Comparison of ENCODE assay signal across 15 cellular contexts in the genomic region with DNA sequence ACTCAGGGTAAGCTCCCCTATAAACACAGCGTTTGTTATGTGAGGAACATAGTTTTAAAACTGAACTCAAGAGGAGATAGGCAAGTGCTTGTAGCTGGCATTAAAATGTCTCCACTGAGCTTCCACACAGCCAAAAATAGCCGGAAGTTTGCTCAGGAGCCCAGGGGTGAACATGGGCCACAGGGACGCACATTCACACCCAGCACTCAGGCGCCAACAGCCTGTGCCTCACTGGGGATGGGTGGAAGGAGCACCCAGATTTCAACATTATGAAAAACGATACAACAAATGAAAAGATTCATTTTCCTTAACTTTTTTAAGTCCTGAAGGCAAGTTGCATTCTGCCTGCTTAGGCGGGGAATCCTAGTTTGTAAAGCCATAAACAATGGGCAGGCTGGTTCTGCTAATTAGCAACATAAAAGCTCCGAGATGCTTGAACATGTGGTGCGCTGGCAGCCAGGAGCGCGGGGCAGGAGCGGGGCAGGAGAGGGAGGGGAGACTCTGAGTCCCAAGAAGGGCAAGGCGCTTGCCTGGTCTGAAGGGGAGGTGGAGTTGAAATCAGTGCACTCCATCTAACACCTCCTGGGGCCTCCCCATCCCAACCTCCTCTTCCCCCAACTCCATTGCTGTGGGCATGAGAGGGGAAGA.
DNase-seq lines count a peak whose midpoint lies in the region; FAIRE-seq and TF ChIP-seq lines count a peak whose summit lies in the region.
"Had no signal": no experiment of that assay in that cellular context is flagged by ENCODE, and none has a peak within 500 bp of the region (broad histone marks: within the 10 kb centered on the region; RNA-seq: fewer than 3 reads in every experiment).

No MANE protein-coding gene starts in this region.

- no peaks in the 10 kb centered on the region for H3K79me2 ChIP-seq in H1 (ENCODE audit: control insufficient read depth in 1 of 2, insufficient read depth in 2 of 2, low read length in 2 of 2)

- peak overlapping the region; percentile 100 for H2BK12ac ChIP-seq in H1 (ENCODE audit: low read depth, low read length)

- CTCF ChIA-PET in H1 (lab: Charles Lee; ENCODE audit: partially characterized antibody), result interaction anchor here (0.6 to 8.6 kb wide), 5 partner anchors 11 to 82 kb away, joined by 3 to 70 read pairs (median 4); no protein-coding TSS in a partner anchor

- H2BK15ac ChIP-seq in H1 (ENCODE audit: low read length), result peak overlapping the region; percentile 81; the same call in 1 of the 2 replicates

- H3K18ac ChIP-seq in H1 (ENCODE audit: extremely low read depth, low read length), result peak overlapping the region; percentile 95

- peaks cover 10 to 26% (median 13%) of the 10 kb centered on the region in 4 experiments for H3K4me1 ChIP-seq in H1 (replicated peaks in 1 of 4; ENCODE audit: control insufficient read depth in 3 of 4, insufficient read depth in 4 of 4, low read length in 3 of 4)
- H3K4me1 ChIP-seq: right lobe of liver had no signal

- H3K9me3 ChIP-seq in H1 (ENCODE audit: insufficient read depth in 2 of 2, low read depth in 1 of 2, low read length in 1 of 2), result no peaks in the 10 kb centered on the region
- H3K9me3 ChIP-seq: right lobe of liver had no signal

- peak overlapping the region in 3 of 4 experiments; percentile 13 to 57 (median 40); a peak in 4 of 7 replicates for H3K9ac ChIP-seq in H1 (replicated peaks in 1 of 4; ENCODE audit: extremely low read depth in 1 of 4, low read depth in 3 of 4, low read length in 3 of 4)

- peak overlapping the region; percentile 76 for H2BK5ac ChIP-seq in H1 (ENCODE audit: low read depth, low read length)

- peak; percentile 88 for FAIRE-seq in H1 (lab: Jason Lieb, UNC)

- H3K23ac ChIP-seq in H1 (ENCODE audit: insufficient read length), result no peak overlapping the region

- POLR2A ChIA-PET in H1 (lab: Charles Lee; ENCODE audit: partially characterized antibody), result interaction anchor here (0.7 to 1.2 kb wide), 2 partner anchors 9 to 10 kb away, joined by 3 to 4 read pairs; no protein-coding TSS in a partner anchor

- no peaks in the 10 kb centered on the region for H3K23me2 ChIP-seq in H1 (ENCODE audit: low read depth, low read length)

- H3K14ac ChIP-seq in H1 (ENCODE audit: insufficient read length), result peak overlapping the region; percentile 51

- peak overlapping the region; percentile 1; the same call in 1 of the 2 replicates for H4K8ac ChIP-seq in H1 (ENCODE audit: extremely low read depth, insufficient read depth, low read length)

- no peak for TF ChIP-seq CTCF in H1 (IDR thresholded peaks at IDR 0.05; ENCODE audit: control extremely low read depth in 1 of 3, insufficient read depth in 1 of 3, low read depth in 1 of 3, low read length in 3 of 3)

- TF ChIP-seq RAD21 in H1 (IDR thresholded peaks at IDR 0.05 in 1 of 2, conservative IDR thresholded peaks at IDR 0.05 in 1 of 2; ENCODE audit: low read depth in 2 of 2, low read length in 2 of 2), result no peak

- peak overlapping the region; percentile 93 for H3K4ac ChIP-seq in H1 (replicated peaks; ENCODE audit: insufficient read length, low read depth, low read length)

- DNase-seq in NCI-H2171 treated with DMSO at 0.1 percent for 48 hours (lab: John Stamatoyannopoulos, UW) (peak; percentile 24), NCI-H2171 (lab: John Stamatoyannopoulos, UW) (no peak), H1 (ENCODE audit: low read depth in 1 of 2, low spot score in 2 of 2) (peak; percentile 79 to 82), iPS DF 4.7 (ENCODE audit: extremely low read depth, low spot score) (peak; percentile 60), putamen (ENCODE audit: low spot score) (peak; percentile 29), T-helper 1 cell (no peak), UCSD-AML1 (lab: John Stamatoyannopoulos, UW; ENCODE audit: unreplicated experiment) (no peak)
- DNase-seq in stimulated activated CD4-positive, alpha-beta T cell treated with anti-CD3 and anti-CD28 coated beads, Interleukin-4, amount 100 ng/mL, for 1 hour, result no peak
- DNase-seq: DMS53, HFFc6, IMR-90, MM.1S, NCI-H187 treated with DMSO at 0.1 percent for 48 hours, right lobe of liver had no signal

- H4K20me1 ChIP-seq in H1 (replicated peaks in 1 of 2; ENCODE audit: control insufficient read depth in 1 of 2, insufficient read depth in 2 of 2, low read length in 2 of 2), result no peaks in the 10 kb centered on the region

- H3K27ac ChIP-seq in H1 (ENCODE audit: low read depth, low read length), result peak overlapping the region; percentile 90
- H3K27ac ChIP-seq: epithelial cell of prostate, right lobe of liver had no signal

- TF ChIP-seq POLR2A in H1 (IDR thresholded peaks at IDR 0.05; ENCODE audit: control extremely low read depth in 1 of 2, low read depth in 2 of 2, low read length in 2 of 2), result peak in 1 of 2 experiments; percentile 51; a peak in 1 of 3 replicates

- peak overlapping the region; percentile 96 for H4K5ac ChIP-seq in H1 (ENCODE audit: insufficient read length, low read depth, low read length)

- H4K91ac ChIP-seq in H1 (replicated peaks; ENCODE audit: insufficient read length, low read length), result peak overlapping the region; percentile 77

- peak overlapping the region; percentile 94 for H2BK120ac ChIP-seq in H1 (replicated peaks; ENCODE audit: low read depth, low read length)

- peak overlapping the region in 1 of 4 experiments; percentile 40; a peak in 1 of 8 replicates for H3K4me3 ChIP-seq in H1 (ENCODE audit: extremely low read depth in 1 of 4, insufficient read depth in 2 of 4, low read depth in 3 of 4, low read length in 4 of 4)
- H3K4me3 ChIP-seq: right lobe of liver had no signal

- H3K4me2 ChIP-seq in H1 (ENCODE audit: insufficient read depth in 1 of 2, low read depth in 2 of 2, low read length in 2 of 2), result peak overlapping the region; percentile 56 to 72

- H2AFZ ChIP-seq in H1 (ENCODE audit: low read length), result no peak overlapping the region

- no peaks in the 10 kb centered on the region; the same call in 1 of the 2 replicates for H3K79me1 ChIP-seq in H1 (ENCODE audit: low read depth, low read length)

- H3K27me3 ChIP-seq in H1 (replicated peaks in 1 of 4; ENCODE audit: control insufficient read depth in 3 of 4, extremely low read depth in 1 of 4, insufficient read depth in 3 of 4, low read length in 3 of 4), result no peaks in the 10 kb centered on the region
- H3K27me3 ChIP-seq: right lobe of liver had no signal

- 14% methylated on average over 11 of the region's 12 CpGs; no CpG with 5 or more reads in 1 of the 2 experiments for WGBS in H1 (ENCODE audit: extremely low coverage in 1 of 2, insufficient coverage in 1 of 2, insufficient read length in 1 of 2, insufficient replicate concordance in 2 of 2, low coverage in 1 of 2, low lambda C conversion rate in 2 of 2, missing lambda C conversion rate in 1 of 2), 2 experiments

- TF ChIP-seq EP300 in H1 (IDR thresholded peaks at IDR 0.05; ENCODE audit: borderline replicate concordance in 1 of 2, low read depth in 2 of 2, low read length in 2 of 2), result no peak

- H3K56ac ChIP-seq in H1 (replicated peaks; ENCODE audit: insufficient read length, low read depth, low read length), result peak overlapping the region; percentile 57

- peaks cover 3 to 8% (median 4%) of the 10 kb centered on the region in 4 experiments; a peak in 3 of 8 replicates for H3K36me3 ChIP-seq in H1 (ENCODE audit: control insufficient read depth in 2 of 4, insufficient read depth in 4 of 4, low read length in 3 of 4)
- H3K36me3 ChIP-seq: right lobe of liver had no signal

- peak overlapping the region; percentile 92 for H2AK5ac ChIP-seq in H1 (ENCODE audit: low read depth, low read length)

- H2BK20ac ChIP-seq in H1 (ENCODE audit: low read length), result peak overlapping the region; percentile 74

Comparison
In these comparisons a context has a peak if more than half of its experiments do, and no peak if none do; other contexts are left out.
1. DNase-seq: peak in NCI-H2171 treated with DMSO at 0.1 percent for 48 hours (single experiment), H1 (2 of 2), iPS DF 4.7 (single experiment) and putamen (single experiment); none in NCI-H2171 (single experiment), T-helper 1 cell (0 of 5), stimulated activated CD4-positive, alpha-beta T cell treated with anti-CD3 and anti-CD28 coated beads, Interleukin-4, amount 100 ng/mL, for 1 hour (single experiment) and UCSD-AML1 (single experiment).